In genomic region chr7:87032604-87033003, GRCh38 we compare ENCODE assay signal across 22 cellular contexts.
"Had no signal": no experiment of that assay in that cellular context is flagged by ENCODE, and none has a peak within 500 bp of the region (broad histone marks: within the 10 kb centered on the region; RNA-seq: fewer than 3 reads in every experiment).

No MANE protein-coding gene starts in this region.

- H3K27me3 ChIP-seq: esophagus muscularis mucosa, gastrocnemius medialis, neutrophil, pancreas, thyroid gland had no signal

- H3K4me1 ChIP-seq: gastrocnemius medialis, pancreas, thyroid gland had no signal

- H3K4me3 ChIP-seq: coronary artery, esophagus muscularis mucosa, gastrocnemius medialis, pancreas, thyroid gland had no signal

- DNase-seq: activated B cell treated with CpG ODN at 0.5 μM for 24 hours; activated CD4-positive, alpha-beta T cell treated with anti-CD3 and anti-CD28 coated beads for 36 hours; activated CD4-positive, alpha-beta T cell treated with anti-CD3 and anti-CD28 coated beads, Interleukin-2, amount 50 U/mL, for 48 hours; activated CD8-positive, alpha-beta memory T cell treated with anti-CD3 and anti-CD28 coated beads, Interleukin-2, amount 50 U/mL, for 48 hours; activated effector memory CD4-positive, alpha-beta T cell treated with Interleukin-2 at 50 U/mL for 16 hours; activated naive CD4-positive, alpha-beta T cell treated with anti-CD3 and anti-CD28 coated beads for 36 hours; activated T-cell treated with anti-CD3 and anti-CD28 coated beads, Interleukin-2, amount 50 U/mL, for 72 hours; amygdala; gastrocnemius medialis; head of caudate nucleus; left ventricle myocardium superior; pancreas; right cardiac atrium; stimulated activated CD4-positive, alpha-beta T cell treated with anti-CD3 and anti-CD28 coated beads, Interleukin-12 subunit alpha, Interleukin-12 subunit beta, amount 100 ng/mL, for 4 hours; stimulated activated CD4-positive, alpha-beta T cell treated with anti-CD3 and anti-CD28 coated beads, Interleukin-4, amount 100 ng/mL, for 4 hours; substantia nigra; thyroid gland had no signal

- H3K36me3 ChIP-seq: esophagus muscularis mucosa, gastrocnemius medialis, neutrophil, pancreas, thyroid gland had no signal

- H3K4me3 Mint-ChIP-seq: activated B cell treated with CpG ODN at 0.5 μM for 24 hours; activated CD4-positive, alpha-beta T cell treated with anti-CD3 and anti-CD28 coated beads for 36 hours; activated naive CD4-positive, alpha-beta T cell treated with anti-CD3 and anti-CD28 coated beads for 36 hours; activated T-cell treated with anti-CD3 and anti-CD28 coated beads, Interleukin-2, amount 50 U/mL, for 72 hours; nephron; stimulated activated naive CD8-positive, alpha-beta T cell treated with anti-CD3 and anti-CD28 coated beads, Interleukin-15, Interleukin-2, amounts not matched to agents 100 ng/mL and 50 ng/mL, for 24 hours had no signal

- H3K27me3 Mint-ChIP-seq: stimulated activated naive CD8-positive, alpha-beta T cell treated with anti-CD3 and anti-CD28 coated beads, Interleukin-15, Interleukin-2, amounts not matched to agents 100 ng/mL and 50 ng/mL, for 24 hours had no signal

- ATAC-seq: activated CD4-positive, alpha-beta T cell treated with anti-CD3 and anti-CD28 coated beads for 36 hours; activated T-cell treated with anti-CD3 and anti-CD28 coated beads, Interleukin-2, amount 50 U/mL, for 72 hours; gastrocnemius medialis; left ventricle myocardium superior; pancreas; right cardiac atrium had no signal

- H3K9me3 ChIP-seq: esophagus muscularis mucosa, gastrocnemius medialis, neutrophil, pancreas, thyroid gland had no signal

- H3K4me1 Mint-ChIP-seq: activated CD4-positive, alpha-beta T cell treated with anti-CD3 and anti-CD28 coated beads for 36 hours; nephron had no signal

- H3K27ac Mint-ChIP-seq: activated B cell treated with CpG ODN at 0.5 μM for 24 hours; activated CD4-positive, alpha-beta T cell treated with anti-CD3 and anti-CD28 coated beads for 36 hours; activated naive CD4-positive, alpha-beta T cell treated with anti-CD3 and anti-CD28 coated beads for 36 hours; activated T-cell treated with anti-CD3 and anti-CD28 coated beads, Interleukin-2, amount 50 U/mL, for 72 hours; nephron; stimulated activated naive CD8-positive, alpha-beta T cell treated with anti-CD3 and anti-CD28 coated beads, Interleukin-15, Interleukin-2, amounts not matched to agents 100 ng/mL and 50 ng/mL, for 24 hours had no signal

- H3K27ac ChIP-seq: coronary artery, esophagus muscularis mucosa, gastrocnemius medialis, neutrophil, pancreas, thyroid gland had no signal
